Comparison of ENCODE assay signal across 24 cellular contexts in the genomic region with DNA sequence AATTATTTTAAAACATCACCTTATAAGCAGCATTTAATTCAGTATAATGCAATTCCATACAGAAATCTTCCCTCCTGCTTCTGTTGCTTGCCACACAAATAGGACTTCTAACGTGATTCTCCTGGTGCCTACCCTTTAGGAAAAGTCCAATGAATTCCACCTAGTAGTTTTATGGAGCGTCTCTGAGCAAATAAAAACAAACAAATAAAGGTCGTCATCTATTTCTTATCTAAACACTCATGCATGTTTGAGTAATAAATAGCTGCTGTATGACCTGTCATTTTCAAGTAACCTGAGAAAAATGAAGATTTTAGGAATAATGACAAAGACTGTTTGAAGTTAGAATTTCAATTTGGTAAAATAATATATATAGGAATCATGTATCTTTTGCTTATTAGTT.
"Had no signal": no experiment of that assay in that cellular context is flagged by ENCODE, and none has a peak within 500 bp of the region (broad histone marks: within the 10 kb centered on the region; RNA-seq: fewer than 3 reads in every experiment).

No MANE protein-coding gene starts in this region.

- FAIRE-seq: frontal cortex had no signal

- H3K4me1 ChIP-seq: psoas muscle, testis, tibial artery had no signal

- H3K4me3 ChIP-seq: dorsolateral prefrontal cortex, lower lobe of right lung, ovary, psoas muscle, sigmoid colon, testis, tibial artery had no signal

- ATAC-seq: left colon; left ventricle myocardium superior; lower lobe of right lung; natural killer cell; psoas muscle; right cardiac atrium; stimulated activated memory B cell treated with anti-CD40 and anti-IgM and Interleukin-4, amounts not matched to agents 10 μg/mL and 1 μg/mL and 100 μg/mL, for 72 hours; stimulated activated naive CD8-positive, alpha-beta T cell treated with anti-CD3 and anti-CD28 coated beads, Interleukin-15, Interleukin-2, amounts not matched to agents 100 U/mL and 50 U/mL, for 24 hours had no signal

- H3K27ac ChIP-seq: dorsolateral prefrontal cortex, lower lobe of right lung, ovary, psoas muscle, sigmoid colon, testis, tibial artery had no signal

- H3K27me3 ChIP-seq: dorsolateral prefrontal cortex, ovary, sigmoid colon, testis, tibial artery had no signal

- H3K36me3 ChIP-seq: lower lobe of right lung, ovary, sigmoid colon, tibial artery had no signal

- DNase-seq: dorsolateral prefrontal cortex; effector CD4-positive, alpha-beta T cell; hypothalamus; immature natural killer cell; islet precursor cell; kidney glomerular epithelial cell; left colon; left ventricle myocardium superior; lower lobe of right lung; natural killer cell; occipital lobe; ovary; posterior cingulate gyrus; psoas muscle; right cardiac atrium; sigmoid colon; stimulated activated CD4-positive, alpha-beta T cell treated with anti-CD3 and anti-CD28 coated beads, Interleukin-2, amount 100 ng/mL, for 24 hours; stimulated activated CD4-positive, alpha-beta T cell treated with anti-CD3 and anti-CD28 coated beads, Interleukin-4, amount 100 ng/mL, for 4 hours; stimulated activated naive CD8-positive, alpha-beta T cell treated with anti-CD3 and anti-CD28 coated beads, Interleukin-15, Interleukin-2, amounts not matched to agents 100 U/mL and 50 U/mL, for 24 hours; substantia nigra; testis; tibial artery had no signal

- H3K9me3 ChIP-seq: lower lobe of right lung, ovary, psoas muscle, sigmoid colon, testis, tibial artery had no signal
